9 cellular contexts compared by ENCODE assay signal in the genomic region with DNA sequence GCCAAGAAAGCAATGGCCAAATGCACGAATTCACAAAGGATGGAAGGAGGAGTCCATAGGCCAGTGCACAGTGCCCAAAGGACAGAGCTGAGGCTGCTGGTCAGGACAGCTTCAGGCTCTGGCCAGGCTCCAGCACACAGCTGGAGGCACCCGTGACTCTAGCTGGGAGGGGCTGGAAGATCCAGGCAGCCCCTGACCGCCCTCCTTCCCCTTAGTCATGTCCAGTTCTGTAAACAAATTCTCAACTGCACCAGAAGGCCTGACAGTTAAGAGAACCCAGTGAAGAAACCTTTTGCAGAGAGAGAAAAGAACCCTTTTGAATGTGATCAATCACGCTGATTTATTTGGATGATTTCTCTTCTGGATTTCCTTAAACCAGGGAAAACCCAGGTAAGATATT. TPM values are rescaled to one million over a fixed set of nuclear protein-coding genes. Genes with fewer than 3 reads are reported as not detected.
DNase-seq lines count a peak whose midpoint lies in the region; ATAC-seq and TF ChIP-seq lines count a peak whose summit lies in the region.
"Had no signal": no experiment of that assay in that cellular context is flagged by ENCODE, and none has a peak within 500 bp of the region (broad histone marks: within the 10 kb centered on the region; RNA-seq: fewer than 3 reads in every experiment).

No MANE protein-coding gene starts in this region.

- no peaks in the 10 kb centered on the region for H3K36me3 ChIP-seq in testis (ENCODE audit: low read depth, missing control alignments)

- intact Hi-C loops in testis (cut with DNase I; ENCODE audit: low total_unique reads), result no loop called here
- intact Hi-C loops in natural killer cell (cut with micrococcal nuclease), result no loop called here

- TF ChIP-seq CTCF in testis (IDR thresholded peaks at IDR 0.05), result no peak
- no peak for TF ChIP-seq CTCF in natural killer cell (IDR thresholded peaks at IDR 0.05)

- no peak for TF ChIP-seq POLR2A in testis (IDR thresholded peaks at IDR 0.05)

- peaks cover 0 to 9% of the 10 kb centered on the region in 2 donors for H3K4me1 Mint-ChIP-seq in natural killer cell

- peak overlapping the region; percentile 37 to 44 for H3K27ac ChIP-seq in testis

- no peaks in the 10 kb centered on the region for H3K9me3 ChIP-seq in testis

- no peak overlapping the region for H3K27ac Mint-ChIP-seq in natural killer cell
- H3K27ac Mint-ChIP-seq: T-helper 2 cell treated with Interferon-gamma antibody and Interleukin-4, amounts not matched to agents 5 μg/mL and 100 μg/mL, for 36 hours had no signal

- H3K4me3 Mint-ChIP-seq in natural killer cell, result no peak overlapping the region
- H3K4me3 Mint-ChIP-seq: T-helper 2 cell treated with Interferon-gamma antibody and Interleukin-4, amounts not matched to agents 5 μg/mL and 100 μg/mL, for 36 hours had no signal

- WGBS in testis, 2 donors, result 27 to 52% methylated on average over 4 of the region's 4 CpGs

- H3K4me3 ChIP-seq in testis, result no peak overlapping the region

- peak; percentile 97 for DNase-seq in HT1080 (ENCODE audit: low read depth)
- DNase-seq in brain pericyte (ENCODE audit: low read depth, low spot score), result peak; percentile 83
- peak; percentile 83 for DNase-seq in kidney tubule cell (ENCODE audit: low spot score)
- DNase-seq in testis, result peak; percentile 86
- no peak for DNase-seq in activated naive CD4-positive, alpha-beta T cell treated with Interleukin-2 at 50 U/mL for 16 hours
- no peak for DNase-seq in natural killer cell
- DNase-seq in iPS-NIHi7 (ENCODE audit: extremely low spot score), result no peak
- no peak for DNase-seq in GM19240 (ENCODE audit: insufficient read length, low spot score)

- peaks cover 0 to 8% of the 10 kb centered on the region in 2 donors for H3K27me3 Mint-ChIP-seq in natural killer cell (ENCODE audit: low read depth in 2 of 2)

- no peak for ATAC-seq in natural killer cell

- no peaks in the 10 kb centered on the region for H3K36me3 Mint-ChIP-seq in natural killer cell

- H3K9me3 Mint-ChIP-seq in natural killer cell, result no peaks in the 10 kb centered on the region
- H3K9me3 Mint-ChIP-seq: T-helper 2 cell treated with Interferon-gamma antibody and Interleukin-4, amounts not matched to agents 5 μg/mL and 100 μg/mL, for 36 hours had no signal

- H3K27me3 ChIP-seq in testis, result no peaks in the 10 kb centered on the region

- peaks cover 30% of the 10 kb centered on the region for H3K4me1 ChIP-seq in testis

RNA-seq across cellular contexts. Expression of gene YWHAQ, which starts 7.7 kb away (rescaled TPM):
- total RNA-seq in HT1080 (2014; rRNA removed; shearing (Covaris generic)), result 446 and 533 TPM in 2 replicates
- polyA plus RNA-seq in HT1080 (2015; cell fraction: cytosol; rRNA removed), result 574 and 638 TPM in 2 replicates
- polyA plus RNA-seq in HT1080 (2015; cell fraction: nucleus; rRNA removed), result 279 and 303 TPM in 2 replicates
- total RNA-seq in testis, result 100 to 1,000 TPM; 260 to 261 TPM
- polyA plus RNA-seq in testis (ENCODE audit: insufficient read depth, low read depth, low replicate concordance), result 374 TPM
- total RNA-seq in natural killer cell, result 100 to 1,000 TPM; 227 to 240 (median 238) TPM

Comparison
In these comparisons a context has a peak if more than half of its experiments do, and no peak if none do; other contexts are left out.
1. DNase-seq: peak in HT1080 (single experiment), brain pericyte (single experiment), kidney tubule cell (single experiment) and testis (single experiment); none in activated naive CD4-positive, alpha-beta T cell treated with Interleukin-2 at 50 U/mL for 16 hours (single experiment), natural killer cell (single experiment), iPS-NIHi7 (single experiment) and GM19240 (single experiment).